In genomic region chr19:1601613-1602064, GRCh38 we compare ENCODE assay signal across 1 cellular context.
TF ChIP-seq lines count a peak whose summit lies in the region.

No MANE protein-coding gene starts in this region.

TF ChIP-seq in HCT116, 20 proteins besides CTCF, POLR2A, EP300 and RAD21 (continued from another document):
- TF ChIP-seq ZBTB33 (IDR thresholded peaks at IDR 0.05; ENCODE audit: extremely low read depth, insufficient replicate concordance, low read length) = no peak
- no peak for TF ChIP-seq FOSL1 (IDR thresholded peaks at IDR 0.05; ENCODE audit: low read depth)
- TF ChIP-seq SIN3A (IDR thresholded peaks at IDR 0.05; ENCODE audit: low read depth) = no peak
- TF ChIP-seq POLR2AphosphoS5 (IDR thresholded peaks at IDR 0.05; ENCODE audit: low read depth, low read length) = no peak
- TF ChIP-seq YY1 (IDR thresholded peaks at IDR 0.05; ENCODE audit: extremely low read depth, insufficient replicate concordance, low read depth, low read length) = no peak
